ENCODE assay signal across 17 cellular contexts in genomic region chr13:114001331-114002008, GRCh38. TPM values are rescaled to one million over a fixed set of nuclear protein-coding genes. Genes with fewer than 3 reads are reported as not detected.
DNase-seq lines count a peak whose midpoint lies in the region; ATAC-seq and TF ChIP-seq lines count a peak whose summit lies in the region.
"Had no signal": no experiment of that assay in that cellular context is flagged by ENCODE, and none has a peak within 500 bp of the region (broad histone marks: within the 10 kb centered on the region; RNA-seq: fewer than 3 reads in every experiment).

No MANE protein-coding gene starts in this region.

- H3K4me3 Mint-ChIP-seq in chondrocyte (ENCODE audit: unreplicated experiment): no peak overlapping the region
- no peak overlapping the region for H3K4me3 Mint-ChIP-seq in stimulated activated effector memory CD8-positive, alpha-beta T cell treated with anti-CD3 and anti-CD28 coated beads, Interleukin-12 subunit alpha, Interleukin-12 subunit beta, amount 100 ng/mL, for 72 hours

- H3K27ac Mint-ChIP-seq in chondrocyte (ENCODE audit: unreplicated experiment): no peak overlapping the region
- H3K27ac Mint-ChIP-seq in stimulated activated effector memory CD8-positive, alpha-beta T cell treated with anti-CD3 and anti-CD28 coated beads, Interleukin-12 subunit alpha, Interleukin-12 subunit beta, amount 100 ng/mL, for 72 hours: peak overlapping the region; percentile 63

- H3K4me3 ChIP-seq in lower lobe of right lung: no peak overlapping the region
- H3K4me3 ChIP-seq: BLaER1, SJCRH30 had no signal

- TF ChIP-seq CTCF in chondrocyte (IDR thresholded peaks at IDR 0.05) (no peak), lower lobe of right lung (IDR thresholded peaks at IDR 0.05) (no peak)

- intact Hi-C loops in Right ventricle myocardium inferior (cut with DNase I) (no loop called here), cardiac septum (cut with DNase I) (no loop called here), lower lobe of right lung (cut with DNase I) (no loop called here)

- peaks cover 20% of the 10 kb centered on the region for H3K36me3 Mint-ChIP-seq in chondrocyte (ENCODE audit: low read depth)
- peaks cover 64% of the 10 kb centered on the region for H3K36me3 Mint-ChIP-seq in stimulated activated effector memory CD8-positive, alpha-beta T cell treated with anti-CD3 and anti-CD28 coated beads, Interleukin-12 subunit alpha, Interleukin-12 subunit beta, amount 100 ng/mL, for 72 hours

- no peaks in the 10 kb centered on the region for H3K27me3 ChIP-seq in lower lobe of right lung (ENCODE audit: low read depth)
- H3K27me3 ChIP-seq: BLaER1, SJCRH30 had no signal

- H3K9me3 ChIP-seq in lower lobe of right lung: no peaks in the 10 kb centered on the region
- H3K9me3 ChIP-seq: BLaER1, SJCRH30 had no signal

- peaks cover 19% of the 10 kb centered on the region for H3K36me3 ChIP-seq in lower lobe of right lung
- H3K36me3 ChIP-seq: SJCRH30 had no signal

- H3K4me1 Mint-ChIP-seq in chondrocyte (ENCODE audit: low read depth): peaks cover 10% of the 10 kb centered on the region
- peaks cover 8% of the 10 kb centered on the region for H3K4me1 Mint-ChIP-seq in stimulated activated effector memory CD8-positive, alpha-beta T cell treated with anti-CD3 and anti-CD28 coated beads, Interleukin-12 subunit alpha, Interleukin-12 subunit beta, amount 100 ng/mL, for 72 hours

- H3K27me3 Mint-ChIP-seq in chondrocyte (ENCODE audit: low read depth): no peaks in the 10 kb centered on the region

- no peaks in the 10 kb centered on the region for H3K9me3 Mint-ChIP-seq in chondrocyte (ENCODE audit: low read depth)
- H3K9me3 Mint-ChIP-seq in stimulated activated effector memory CD8-positive, alpha-beta T cell treated with anti-CD3 and anti-CD28 coated beads, Interleukin-12 subunit alpha, Interleukin-12 subunit beta, amount 100 ng/mL, for 72 hours: no peaks in the 10 kb centered on the region

- peaks cover 5% of the 10 kb centered on the region for H3K4me1 ChIP-seq in lower lobe of right lung
- H3K4me1 ChIP-seq: BLaER1 had no signal

- DNase-seq in Right ventricle myocardium inferior (ENCODE audit: missing footprints) (peak; percentile 66), cardiac septum (ENCODE audit: low spot score) (no peak), chondrocyte (ENCODE audit: low spot score) (peak; percentile 88), lower lobe of right lung (peak; percentile 46)
- DNase-seq in stimulated activated effector memory CD8-positive, alpha-beta T cell treated with anti-CD3 and anti-CD28 coated beads, Interleukin-12 subunit alpha, Interleukin-12 subunit beta, amount 100 ng/mL, for 72 hours (ENCODE audit: low spot score in 2 of 2): no peak
- DNase-seq: DMS79 treated with DMSO at 0.1 percent for 48 hours; MV-4-11; NCI-H1930; NCI-H446; NK-92 treated with Interleukin-12 subunit alpha and Interleukin-12 subunit beta, amount 100 ng/mL, for 24 hours; SJCRH30 had no signal

- H3K27ac ChIP-seq in lower lobe of right lung: no peak overlapping the region
- H3K27ac ChIP-seq: BLaER1, SJCRH30 had no signal

- ATAC-seq in Right ventricle myocardium inferior: peak; percentile 4
- ATAC-seq in lower lobe of right lung: peak in 1 of 2 donors; percentile 47
- ATAC-seq in stimulated activated effector memory CD8-positive, alpha-beta T cell treated with anti-CD3 and anti-CD28 coated beads, Interleukin-12 subunit alpha, Interleukin-12 subunit beta, amount 100 ng/mL, for 72 hours: no peak
- ATAC-seq in HG03521 (IDR thresholded peaks at IDR 0.05; ENCODE audit: unreplicated experiment): no peak
- ATAC-seq in GM19463 (IDR thresholded peaks at IDR 0.05; ENCODE audit: unreplicated experiment): no peak
- ATAC-seq in HG03457 (IDR thresholded peaks at IDR 0.05; ENCODE audit: unreplicated experiment): no peak

RNA-seq across cellular contexts. Expression of gene C13orf46, which starts 27.6 kb away (rescaled TPM):
- total RNA-seq in Right ventricle myocardium inferior (0.32 TPM), cardiac septum (0.40 TPM), chondrocyte (1.7 to 2.2 TPM (median 2.0 TPM) in 3 replicates), lower lobe of right lung (14.0 TPM)
- total RNA-seq: G401, H4 had no signal

Comparison
In these comparisons a context has a peak if more than half of its experiments do, and no peak if none do; other contexts are left out.
1. DNase-seq: peak in Right ventricle myocardium inferior (single experiment), chondrocyte (single experiment) and lower lobe of right lung (single experiment); none in cardiac septum (single experiment) and stimulated activated effector memory CD8-positive, alpha-beta T cell treated with anti-CD3 and anti-CD28 coated beads, Interleukin-12 subunit alpha, Interleukin-12 subunit beta, amount 100 ng/mL, for 72 hours (0 of 2).